Comparison of ENCODE assay signal across 1 cellular context in genomic region chr6:136792066-136792944, GRCh38.
TF ChIP-seq lines count a peak whose summit lies in the region.

Gene MAP3K5 (minus strand): TSS chr6:136792477. CDS start chr6:136792157, 320 bp downstream.

TF ChIP-seq in HEK293, 187 proteins besides CTCF, POLR2A, EP300 and RAD21 (continued from another document and continues in another):
- TF ChIP-seq PATZ1 (tag by site-specific recombination; IDR thresholded peaks at IDR 0.05) (no peak; the same call in 1 of the 2 replicates), ZNF791 (tag by site-specific recombination; IDR thresholded peaks at IDR 0.05) (no peak), ZNF148 (tag by site-specific recombination; IDR thresholded peaks at IDR 0.05; ENCODE audit: borderline replicate concordance) (no peak), ZNF837 (tag by site-specific recombination; IDR thresholded peaks at IDR 0.05) (no peak), ZNF580 (tag by site-specific recombination; IDR thresholded peaks at IDR 0.05) (no peak), SETDB1 (IDR thresholded peaks at IDR 0.05; ENCODE audit: insufficient read length, low read length) (no peak), ZNF561 (tag by site-specific recombination; IDR thresholded peaks at IDR 0.05; ENCODE audit: borderline replicate concordance) (peak; percentile 99), FEZF1 (tag by site-specific recombination; IDR thresholded peaks at IDR 0.05) (no peak), ZNF280D (tag by site-specific recombination; IDR thresholded peaks at IDR 0.05) (no peak), ZFHX2 (tag by site-specific recombination; conservative IDR thresholded peaks at IDR 0.05) (peak; percentile 87), ZBTB7A (tag by site-specific recombination; IDR thresholded peaks at IDR 0.05; ENCODE audit: low read depth) (peak; percentile 94), ZFP41 (tag by site-specific recombination; IDR thresholded peaks at IDR 0.05; ENCODE audit: borderline replicate concordance) (no peak), ZSCAN4 (tag by site-specific recombination; IDR thresholded peaks at IDR 0.05) (no peak; the same call in 1 of the 2 replicates), ZBTB20 (tag by site-specific recombination; IDR thresholded peaks at IDR 0.05) (peak; percentile 76; the same call in 1 of the 2 replicates), ZBTB26 (tag by site-specific recombination; optimal IDR thresholded peaks at IDR 0.05) (peak; percentile 91), KLF7 (tag by site-specific recombination; IDR thresholded peaks at IDR 0.05; ENCODE audit: borderline replicate concordance) (0 out of 2 replicates have a peak, but pooled peaks have one; percentile 14), ZNF37A (tag by site-specific recombination; IDR thresholded peaks at IDR 0.05) (no peak), ZNF670 (tag by site-specific recombination; IDR thresholded peaks at IDR 0.05; ENCODE audit: low read depth) (no peak), ZBTB8A (tag by site-specific recombination; IDR thresholded peaks at IDR 0.05) (peak; percentile 76), ZNF692 (tag by site-specific recombination; IDR thresholded peaks at IDR 0.05) (no peak), ZNF2 (tag by site-specific recombination; IDR thresholded peaks at IDR 0.05) (no peak; the same call in 1 of the 2 replicates), ZNF221 (tag by site-specific recombination; IDR thresholded peaks at IDR 0.05; ENCODE audit: borderline replicate concordance) (no peak), ZBTB44 (tag by site-specific recombination; IDR thresholded peaks at IDR 0.05) (peak; percentile 84), OSR2 (tag by site-specific recombination; IDR thresholded peaks at IDR 0.05) (peak; percentile 76), HIC1 (tag by site-specific recombination; IDR thresholded peaks at IDR 0.05) (peak; percentile 83), ELK4 (IDR thresholded peaks at IDR 0.05; ENCODE audit: borderline replicate concordance, low read depth, low read length) (no peak), ZBTB6 (tag by site-specific recombination; IDR thresholded peaks at IDR 0.05) (peak; percentile 53; the same call in 1 of the 2 replicates), ZNF416 (tag by site-specific recombination; IDR thresholded peaks at IDR 0.05) (no peak), PRDM4 (tag by site-specific recombination; IDR thresholded peaks at IDR 0.05) (no peak; the same call in 1 of the 2 replicates), ZNF558 (tag by site-specific recombination; IDR thresholded peaks at IDR 0.05) (no peak)
